In genomic region chr5:43150748-43151147, GRCh38 we compare ENCODE assay signal across 20 cellular contexts. TPM values are rescaled to one million over a fixed set of nuclear protein-coding genes. Genes with fewer than 3 reads are reported as not detected.
DNase-seq lines count a peak whose midpoint lies in the region; ATAC-seq and TF ChIP-seq lines count a peak whose summit lies in the region.
"Had no signal": no experiment of that assay in that cellular context is flagged by ENCODE, and none has a peak within 500 bp of the region (broad histone marks: within the 10 kb centered on the region; RNA-seq: fewer than 3 reads in every experiment).

No MANE protein-coding gene starts in this region.

- H3K27ac ChIP-seq in thyroid gland: no peak overlapping the region
- no peak overlapping the region for H3K27ac ChIP-seq in right cardiac atrium (ENCODE audit: low read length)
- H3K27ac ChIP-seq: 22Rv1, A549, BLaER1 had no signal

- no peak overlapping the region for H3K4me3 ChIP-seq in thyroid gland (replicated peaks in 1 of 3)
- no peak overlapping the region for H3K4me3 ChIP-seq in right cardiac atrium (ENCODE audit: low read length)
- H3K4me3 ChIP-seq: A549, BLaER1 had no signal

- ATAC-seq in GM18520 (IDR thresholded peaks at IDR 0.05; ENCODE audit: unreplicated experiment) (no peak), right cardiac atrium (no peak)
- ATAC-seq: A549 had no signal

- no peaks in the 10 kb centered on the region for H3K36me3 ChIP-seq in thyroid gland

- H3K9me3 ChIP-seq in thyroid gland (no peaks in the 10 kb centered on the region), right cardiac atrium (ENCODE audit: control insufficient read depth, low read length) (no peaks in the 10 kb centered on the region)
- H3K9me3 ChIP-seq: A549, BLaER1 had no signal

- no peaks in the 10 kb centered on the region for H3K27me3 ChIP-seq in thyroid gland
- no peaks in the 10 kb centered on the region for H3K27me3 ChIP-seq in right cardiac atrium (ENCODE audit: control insufficient read depth, insufficient read depth)
- H3K27me3 ChIP-seq: BLaER1 had no signal

- 35 to 53% methylated on average over 2 of the region's 2 CpGs for WGBS in thyroid gland, 2 donors
- 83% methylated on average over 2 of the region's 2 CpGs for WGBS in right cardiac atrium

- no peak for TF ChIP-seq CTCF in thyroid gland (IDR thresholded peaks at IDR 0.05)

- DNase-seq in NCI-H524 (lab: John Stamatoyannopoulos, UW) (peak; percentile 35 to 46), NCI-H524 treated with DMSO at 0.1 percent for 48 hours (lab: John Stamatoyannopoulos, UW) (no peak), NCI-H146 treated with DMSO at 0.1 percent for 48 hours (lab: John Stamatoyannopoulos, UW; ENCODE audit: unreplicated experiment) (peak; percentile 24), foreskin melanocyte (peak; percentile 12), thyroid gland (peak; percentile 19 to 36), SKM-1 treated with dmso at 0.1 percent for 144 hours (lab: John Stamatoyannopoulos, UW; ENCODE audit: unreplicated experiment) (no peak), right cardiac atrium (no peak)
- DNase-seq: AML-193; CD4-positive, alpha-beta memory T cell; DMS79 treated with DMSO at 0.1 percent for 48 hours; GF-D8; H9; IMR-90 had no signal

- H3K4me1 ChIP-seq in thyroid gland (no peaks in the 10 kb centered on the region), right cardiac atrium (ENCODE audit: control insufficient read depth, insufficient read depth, low read length) (peaks cover 7% of the 10 kb centered on the region)
- H3K4me1 ChIP-seq: A549, BLaER1 had no signal

- intact Hi-C loops in thyroid gland (cut with DNase I): no loop called here
- intact Hi-C loops in right cardiac atrium (cut with DNase I): no loop called here

- no peak for TF ChIP-seq POLR2A in thyroid gland (IDR thresholded peaks at IDR 0.05)

RNA-seq across cellular contexts. Expression of gene ZNF131, which starts 30.0 kb away (rescaled TPM):
- total RNA-seq in thyroid gland (10 to 100 TPM; 38.4 to 48.2 (median 44.2) TPM), right cardiac atrium (10 to 100 TPM; 15.6 to 23.2 (median 19.2) TPM)
- polyA plus RNA-seq in right cardiac atrium: 13.5 TPM

RNA-seq across cellular contexts. Expression of gene NIM1K, which starts 41.3 kb away (rescaled TPM):
- 1 to 10 TPM in 1 of 4 donors, under 1 TPM in 3; 0.40 to 2.1 (median 0.58) TPM for total RNA-seq in thyroid gland
- under 1 TPM; 0.57 to 0.89 (median 0.64) TPM for total RNA-seq in right cardiac atrium
- 0.57 TPM for polyA plus RNA-seq in right cardiac atrium
- total RNA-seq: H1, HT-29 had no signal
- polyA plus RNA-seq: CD14-positive monocyte, H1 had no signal

Comparison
In these comparisons a context has a peak if more than half of its experiments do, and no peak if none do; other contexts are left out.
1. DNase-seq: peak in NCI-H524 (2 of 2), NCI-H146 treated with DMSO at 0.1 percent for 48 hours (single experiment), foreskin melanocyte (single experiment) and thyroid gland (2 of 2); none in NCI-H524 treated with DMSO at 0.1 percent for 48 hours (single experiment), SKM-1 treated with dmso at 0.1 percent for 144 hours (single experiment) and right cardiac atrium (0 of 3).